ENCODE assay signal across 23 cellular contexts in the genomic region with DNA sequence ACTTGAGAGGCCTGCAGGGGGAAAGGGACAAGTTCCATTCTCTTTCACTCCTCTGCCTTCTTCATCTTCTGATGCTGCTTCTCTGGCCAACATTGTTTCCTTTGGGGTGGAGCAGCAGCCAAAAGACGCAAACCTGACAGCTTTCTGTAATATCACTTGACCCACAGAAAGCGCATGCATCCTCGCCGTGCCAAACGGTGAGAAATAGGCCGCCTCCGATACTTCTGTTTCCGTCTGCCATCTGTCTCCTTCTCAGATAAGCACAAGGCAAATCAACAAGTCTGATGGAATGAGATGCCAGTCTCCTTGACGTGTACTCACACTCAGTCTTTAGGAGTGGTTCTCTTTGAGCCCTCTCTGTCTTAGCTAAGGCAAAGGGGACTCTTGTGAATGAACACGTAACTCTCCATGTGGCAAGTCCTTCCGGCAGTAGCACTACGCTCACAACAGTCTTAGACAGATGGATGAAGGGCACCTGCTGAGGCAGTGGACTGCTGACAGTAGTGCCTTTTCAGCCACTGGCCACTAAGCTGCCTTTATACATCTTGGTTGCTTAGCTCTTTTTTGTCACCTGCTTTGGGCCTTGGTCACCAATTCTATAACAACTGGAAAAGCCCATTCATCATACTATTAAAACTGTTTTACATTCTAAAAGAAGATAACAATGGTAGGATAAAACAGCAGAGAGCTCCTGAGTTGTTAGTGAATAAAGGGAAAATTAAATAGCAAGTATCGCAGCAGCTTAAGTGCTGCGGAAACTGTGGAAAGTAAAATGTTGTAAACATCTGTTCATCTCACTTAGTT.
"Had no signal": no experiment of that assay in that cellular context is flagged by ENCODE, and none has a peak within 500 bp of the region (broad histone marks: within the 10 kb centered on the region; RNA-seq: fewer than 3 reads in every experiment).

No MANE protein-coding gene starts in this region.

- ATAC-seq: activated CD4-positive, alpha-beta T cell treated with anti-CD3 and anti-CD28 coated beads for 36 hours; esophagus mucosa; natural killer cell; right cardiac atrium; stimulated activated naive CD8-positive, alpha-beta T cell treated with anti-CD3 and anti-CD28 coated beads, Interleukin-15, Interleukin-2, amounts not matched to agents 100 U/mL and 50 U/mL, for 24 hours had no signal

- H3K9me3 ChIP-seq: adrenal gland, ascending aorta, left ventricle myocardium inferior, thyroid gland had no signal

- H3K36me3 ChIP-seq: adrenal gland had no signal

- H3K79me2 ChIP-seq: hepatocyte, parathyroid adenoma had no signal

- H3K27me3 ChIP-seq: adrenal gland, ascending aorta, hepatocyte, thyroid gland had no signal

- H3K27ac ChIP-seq: adrenal gland, ascending aorta, hepatocyte, left ventricle myocardium inferior, parathyroid adenoma, thyroid gland had no signal

- DNase-seq: activated B cell treated with CpG ODN at 0.5 μM for 24 hours; activated CD4-positive, alpha-beta T cell treated with anti-CD3 and anti-CD28 coated beads for 36 hours; activated CD4-positive, alpha-beta T cell treated with anti-CD3 and anti-CD28 coated beads, Interleukin-2, amount 50 U/mL, for 4 hours; activated CD8-positive, alpha-beta memory T cell treated with anti-CD3 and anti-CD28 coated beads for 24 hours; activated CD8-positive, alpha-beta memory T cell treated with anti-CD3 and anti-CD28 coated beads, Interleukin-2, amount 50 U/mL, for 4 hours; activated naive CD4-positive, alpha-beta T cell; activated T-cell treated with anti-CD3 and anti-CD28 coated beads, Interleukin-2, amount 50 U/mL, for 24 hours; adrenal gland; cortex of kidney; foreskin melanocyte; immature natural killer cell; left ventricle myocardium inferior; mammary epithelial cell; natural killer cell; nucleus accumbens; right cardiac atrium; stimulated activated CD4-positive, alpha-beta T cell treated with anti-CD3 and anti-CD28 coated beads, Interleukin-4, amount 100 ng/mL, for 4 hours; stimulated activated naive CD8-positive, alpha-beta T cell treated with anti-CD3 and anti-CD28 coated beads, Interleukin-15, Interleukin-2, amounts not matched to agents 100 U/mL and 50 U/mL, for 24 hours; thyroid gland had no signal

- H3K4me2 ChIP-seq: hepatocyte had no signal

- H3K9ac ChIP-seq: parathyroid adenoma had no signal

- H3K4me1 ChIP-seq: adrenal gland, ascending aorta, left ventricle myocardium inferior, thyroid gland had no signal

- H2AFZ ChIP-seq: hepatocyte, parathyroid adenoma had no signal

- H3K4me3 ChIP-seq: adrenal gland, ascending aorta, hepatocyte, left ventricle myocardium inferior, thyroid gland had no signal
